Comparison of ENCODE assay signal across 1 cellular context in genomic region chr10:115039781-115040180, GRCh38. TPM values are rescaled to one million over a fixed set of nuclear protein-coding genes. Genes with fewer than 3 reads are reported as not detected.
"Had no signal": no experiment of that assay in that cellular context is flagged by ENCODE, and none has a peak within 500 bp of the region (broad histone marks: within the 10 kb centered on the region; RNA-seq: fewer than 3 reads in every experiment).

No MANE protein-coding gene starts in this region.

RNA-seq across cellular contexts. Expression of gene ATRNL1, which starts 53.4 kb away (rescaled TPM):
- total RNA-seq: GM23248 had no signal
- polyA plus RNA-seq: GM23248 had no signal
